Comparison of ENCODE assay signal across 14 cellular contexts in genomic region chr1:218658899-218659298, GRCh38.
A peak's percentile ranks its signal among the peaks of the same experiment; 100 is the strongest.
DNase-seq lines count a peak whose midpoint lies in the region; ATAC-seq and TF ChIP-seq lines count a peak whose summit lies in the region.
"Had no signal": no experiment of that assay in that cellular context is flagged by ENCODE, and none has a peak within 500 bp of the region (broad histone marks: within the 10 kb centered on the region; RNA-seq: fewer than 3 reads in every experiment).

No MANE protein-coding gene starts in this region.

- no peak overlapping the region for H2AK5ac ChIP-seq in neuronal stem cell (ENCODE audit: low read depth, low read length)

- H3K4me1 ChIP-seq in Panc1 (ENCODE audit: control insufficient read depth, insufficient read depth, low read length): peaks cover 14% of the 10 kb centered on the region
- peaks cover 3 to 8% of the 10 kb centered on the region in 2 donors for H3K4me1 ChIP-seq in neuronal stem cell (ENCODE audit: control insufficient read depth in 2 of 2, insufficient read depth in 1 of 2, low read depth in 1 of 2, low read length in 2 of 2)

- CTCF ChIA-PET in Panc1 (lab: Charles Lee): no interaction called here

- no peak overlapping the region for H3K18ac ChIP-seq in neuronal stem cell (ENCODE audit: low read length)

- POLR2A ChIA-PET in Panc1 (lab: Charles Lee): no interaction called here

- peak overlapping the region; percentile 81; the same call in 1 of the 2 replicates for H3K27ac ChIP-seq in Panc1 (ENCODE audit: low read length)
- no peak overlapping the region for H3K27ac ChIP-seq in neuronal stem cell (replicated peaks; ENCODE audit: low read length)
- H3K27ac ChIP-seq: vagina had no signal

- no peak overlapping the region for H4K8ac ChIP-seq in neuronal stem cell (ENCODE audit: low read depth, low read length)

- BruUV-seq in Panc1 (replicated peaks; lab: Mats Ljungman, UMichigan): no TSS peak

- H3K23ac ChIP-seq in neuronal stem cell (ENCODE audit: low read depth, low read length, poor library complexity): no peak overlapping the region

- no peaks in the 10 kb centered on the region for H3K36me3 ChIP-seq in Panc1 (ENCODE audit: control insufficient read depth, insufficient read depth, low read length)
- no peaks in the 10 kb centered on the region for H3K36me3 ChIP-seq in neuronal stem cell (replicated peaks in 1 of 2; ENCODE audit: control insufficient read depth in 2 of 2, insufficient read depth in 2 of 2, low read length in 2 of 2)
- H3K36me3 ChIP-seq: vagina had no signal

- intact Hi-C loops in Panc1 (cut with micrococcal nuclease; ENCODE audit: unreplicated experiment) (no loop called here), natural killer cell (cut with micrococcal nuclease) (no loop called here)

- no peak overlapping the region for H2BK5ac ChIP-seq in neuronal stem cell (ENCODE audit: low read length)

- H3K9ac ChIP-seq in neuronal stem cell (ENCODE audit: low read depth, low read length, poor library complexity): no peak overlapping the region

- no peak overlapping the region for H3K4me2 ChIP-seq in neuronal stem cell (ENCODE audit: insufficient read depth, low read length, poor library complexity, severe bottlenecking)

- H3K4me1 Mint-ChIP-seq in natural killer cell: no peaks in the 10 kb centered on the region

- ATAC-seq in Panc1 (no peak), GM21526 (IDR thresholded peaks at IDR 0.05; ENCODE audit: low FRiP score, unreplicated experiment) (no peak), natural killer cell (no peak)
- ATAC-seq: activated CD8-positive, alpha-beta T cell treated with anti-CD3 and anti-CD28 coated beads, Interleukin-2, amount 10 ng/mL, durations not matched to agents 7 days and 5 days had no signal

- in situ Hi-C loops in Panc1 (cut with HindIII; ENCODE audit: low pct_unique_long_range_greater_than_20kb, low sequenced_read_pairs): no loop called here

- H3K27ac Mint-ChIP-seq in natural killer cell: no peak overlapping the region
- H3K27ac Mint-ChIP-seq: activated CD8-positive, alpha-beta T cell treated with anti-CD3 and anti-CD28 coated beads, Interleukin-2, amount 10 ng/mL, durations not matched to agents 7 days and 5 days; activated naive CD8-positive, alpha-beta T cell; T-helper 1 cell treated with Interleukin-12 subunit alpha and Interleukin-12 subunit beta and Interleukin-4 antibody, amounts not matched to agents 30 μg/mL and 1 μg/mL, for 36 hours had no signal

- TF ChIP-seq CTCF in Panc1 (IDR thresholded peaks at IDR 0.05) (no peak), epithelial cell of proximal tubule (conservative IDR thresholded peaks at IDR 0.05; ENCODE audit: low read depth, low read length) (no peak), natural killer cell (IDR thresholded peaks at IDR 0.05) (no peak)

- no peaks in the 10 kb centered on the region for H3K27me3 Mint-ChIP-seq in natural killer cell (ENCODE audit: low read depth in 2 of 2)

- DNase-seq in EL (peak; percentile 87), Panc1 (ENCODE audit: low read depth, low spot score) (no peak), epithelial cell of proximal tubule (ENCODE audit: low read depth) (peak; percentile 70), neuronal stem cell (ENCODE audit: low spot score) (no peak), NCI-H2196 treated with DMSO at 0.1 percent for 48 hours (lab: John Stamatoyannopoulos, UW; ENCODE audit: unreplicated experiment) (no peak), DMS153 (lab: John Stamatoyannopoulos, UW) (no peak), natural killer cell (no peak)
- DNase-seq: activated CD8-positive, alpha-beta T cell treated with anti-CD3 and anti-CD28 coated beads, Interleukin-2, amount 10 ng/mL, durations not matched to agents 7 days and 5 days; C1 segment of cervical spinal cord; small intestine had no signal

- H3K9me3 ChIP-seq in Panc1 (ENCODE audit: control insufficient read depth, insufficient read depth, low read depth, low read length) (peaks cover 4% of the 10 kb centered on the region; the same call in 1 of the 2 replicates), neuronal stem cell (replicated peaks in 1 of 2; ENCODE audit: control insufficient read depth in 2 of 2, insufficient read depth in 1 of 2, low read depth in 1 of 2, low read length in 2 of 2) (no peaks in the 10 kb centered on the region)
- H3K9me3 ChIP-seq: vagina had no signal

- H2AFZ ChIP-seq in neuronal stem cell (ENCODE audit: low read length): peak overlapping the region; percentile 10

- H3K4me3 ChIP-seq in Panc1 (ENCODE audit: low read depth in 2 of 2, low read length in 2 of 2) (no peak overlapping the region), epithelial cell of proximal tubule (ENCODE audit: low read depth, low read length) (no peak overlapping the region), neuronal stem cell (ENCODE audit: low read length in 2 of 2) (no peak overlapping the region)
- H3K4me3 ChIP-seq: vagina had no signal

- H3K27me3 ChIP-seq in Panc1 (ENCODE audit: control insufficient read depth, insufficient read depth, low read length): no peaks in the 10 kb centered on the region
- no peaks in the 10 kb centered on the region for H3K27me3 ChIP-seq in neuronal stem cell (ENCODE audit: control insufficient read depth in 3 of 3, insufficient read depth in 3 of 3, low read depth in 1 of 3, low read length in 3 of 3)
- H3K27me3 ChIP-seq: vagina had no signal

- H3K4ac ChIP-seq in neuronal stem cell (ENCODE audit: low read length): no peak overlapping the region

- H3K79me1 ChIP-seq in neuronal stem cell (ENCODE audit: low read depth, low read length): no peaks in the 10 kb centered on the region

- no peak overlapping the region for H3K14ac ChIP-seq in neuronal stem cell (ENCODE audit: low read length)

- no peaks in the 10 kb centered on the region for H3K36me3 Mint-ChIP-seq in natural killer cell
- H3K36me3 Mint-ChIP-seq: activated naive CD8-positive, alpha-beta T cell had no signal

- no peak overlapping the region for H2BK12ac ChIP-seq in neuronal stem cell (ENCODE audit: low read length)

- no CpG with 5 or more reads among the region's 6 CpGs for WGBS in neuronal stem cell (ENCODE audit: extremely low coverage in 2 of 2, insufficient read length in 2 of 2, insufficient replicate concordance in 1 of 2), 2 donors

- no peak overlapping the region for H4K91ac ChIP-seq in neuronal stem cell (ENCODE audit: low read depth, low read length, poor library complexity)

- H3K9me3 Mint-ChIP-seq in natural killer cell: peaks cover 9 to 11% of the 10 kb centered on the region in 2 donors
- H3K9me3 Mint-ChIP-seq: T-helper 1 cell treated with Interleukin-12 subunit alpha and Interleukin-12 subunit beta and Interleukin-4 antibody, amounts not matched to agents 30 μg/mL and 1 μg/mL, for 36 hours had no signal

- no peak overlapping the region for H3K4me3 Mint-ChIP-seq in natural killer cell
- H3K4me3 Mint-ChIP-seq: activated CD8-positive, alpha-beta T cell treated with anti-CD3 and anti-CD28 coated beads, Interleukin-2, amount 10 ng/mL, durations not matched to agents 7 days and 5 days; activated naive CD8-positive, alpha-beta T cell; T-helper 1 cell treated with Interleukin-12 subunit alpha and Interleukin-12 subunit beta and Interleukin-4 antibody, amounts not matched to agents 30 μg/mL and 1 μg/mL, for 36 hours had no signal

- H2BK120ac ChIP-seq in neuronal stem cell (ENCODE audit: low read depth, low read length): no peak overlapping the region

- H2BK15ac ChIP-seq in neuronal stem cell (ENCODE audit: low read length): no peak overlapping the region

Comparison
In these comparisons a context has a peak if more than half of its experiments do, and no peak if none do; other contexts are left out.
1. DNase-seq: peak in EL (single experiment) and epithelial cell of proximal tubule (single experiment); none in Panc1 (single experiment), neuronal stem cell (single experiment), NCI-H2196 treated with DMSO at 0.1 percent for 48 hours (single experiment), DMS153 (single experiment) and natural killer cell (single experiment).